17 cellular contexts compared by ENCODE assay signal in the genomic region with DNA sequence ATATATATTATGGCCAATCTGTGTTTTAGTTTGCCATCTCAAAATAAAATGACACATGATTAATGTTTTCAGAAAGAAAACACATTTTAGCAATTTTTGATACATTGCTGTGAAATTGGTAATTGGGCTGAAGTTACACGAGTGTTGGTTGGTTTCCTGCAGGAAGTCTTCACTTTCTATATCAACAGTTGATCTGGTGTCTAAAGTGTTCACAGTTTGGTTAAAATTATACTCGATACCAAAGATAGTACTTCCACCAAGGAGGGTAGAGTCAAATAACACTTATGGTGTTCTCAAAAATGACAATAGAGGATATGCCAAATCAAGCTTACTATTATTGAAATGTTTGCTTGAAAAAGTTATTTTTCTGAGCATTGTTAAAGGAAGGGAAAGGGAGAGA.
DNase-seq lines count a peak whose midpoint lies in the region; ATAC-seq, FAIRE-seq and TF ChIP-seq lines count a peak whose summit lies in the region.
"Had no signal": no experiment of that assay in that cellular context is flagged by ENCODE, and none has a peak within 500 bp of the region (broad histone marks: within the 10 kb centered on the region; RNA-seq: fewer than 3 reads in every experiment).

No MANE protein-coding gene starts in this region.

- no peaks in the 10 kb centered on the region for H3K36me3 ChIP-seq in CD4-positive, CD25-positive, alpha-beta regulatory T cell (ENCODE audit: control insufficient read depth, insufficient read depth, low read length)
- H3K36me3 ChIP-seq in small intestine (ENCODE audit: control insufficient read depth in 2 of 2, insufficient read depth in 2 of 2, low read length in 2 of 2) (no peaks in the 10 kb centered on the region), GM23248 (ENCODE audit: low read depth) (no peaks in the 10 kb centered on the region), PC-9 (ENCODE audit: low read depth) (no peaks in the 10 kb centered on the region)
- H3K36me3 ChIP-seq: cardiac muscle cell, heart right ventricle, left lung had no signal

- no peak overlapping the region for H3K27ac ChIP-seq in CD4-positive, CD25-positive, alpha-beta regulatory T cell (ENCODE audit: insufficient read depth, low read length, poor library complexity, severe bottlenecking)
- H3K27ac ChIP-seq in small intestine (ENCODE audit: low read depth in 1 of 2, low read length in 1 of 2) (peak overlapping the region in 1 of 2 donors; percentile 11), GM23248 (no peak overlapping the region), PC-9 (no peak overlapping the region)
- H3K27ac ChIP-seq: cardiac muscle cell, heart right ventricle, HL-60, left lung had no signal

- H3K4me3 Mint-ChIP-seq in CD4-positive, CD25-positive, alpha-beta regulatory T cell, result peak overlapping the region in 3 of 4 donors; percentile 33 to 64 (median 56)
- peak overlapping the region in 1 of 3 donors; percentile 3 for H3K4me3 Mint-ChIP-seq in T-cell

- in situ Hi-C loops in GM23248 (cut with MboI), result no loop called here

- H3K4me1 Mint-ChIP-seq in CD4-positive, CD25-positive, alpha-beta regulatory T cell, result peaks cover 18 to 27% (median 21%) of the 10 kb centered on the region in 4 donors
- H3K4me1 Mint-ChIP-seq in T-cell, result peaks cover 21 to 34% (median 25%) of the 10 kb centered on the region in 3 donors

- 58 to 85% (median 69%) methylated on average over 2 of the region's 2 CpGs for WGBS in small intestine, 3 donors
- 75 to 78% methylated on average over 2 of the region's 2 CpGs for WGBS in GM23248 (ENCODE audit: low coverage in 1 of 2, low lambda C conversion rate in 2 of 2, missing lambda C conversion rate in 2 of 2), 2 experiments

- H3F3A ChIP-seq in GM23248 (ENCODE audit: insufficient read depth), result no peaks in the 10 kb centered on the region
- no peaks in the 10 kb centered on the region for H3F3A ChIP-seq in PC-9 (ENCODE audit: insufficient read depth, low read depth)

- no peak overlapping the region for H3K9ac ChIP-seq in GM23248

- H3K79me2 ChIP-seq in GM23248 (ENCODE audit: insufficient read depth), result no peaks in the 10 kb centered on the region
- no peaks in the 10 kb centered on the region for H3K79me2 ChIP-seq in PC-9 (ENCODE audit: low read depth)

- no peak for FAIRE-seq in small intestine (lab: Jason Lieb, UNC)

- TF ChIP-seq CTCF in PC-9 (conservative IDR thresholded peaks at IDR 0.05), result no peak

- ATAC-seq in CD4-positive, CD25-positive, alpha-beta regulatory T cell (ENCODE audit: low read depth in 2 of 2), result no peak
- peak; percentile 78 for ATAC-seq in GM18873 (IDR thresholded peaks at IDR 0.05; ENCODE audit: low FRiP score, unreplicated experiment)
- ATAC-seq in HG02678 (IDR thresholded peaks at IDR 0.05; ENCODE audit: unreplicated experiment), result peak; percentile 61
- peak in 1 of 4 experiments; percentile 44 for ATAC-seq in T-cell (replicated peaks in 1 of 4)
- ATAC-seq: HCT116, heart right ventricle, left lung had no signal

- peaks cover 4% of the 10 kb centered on the region for H3K36me3 Mint-ChIP-seq in CD4-positive, CD25-positive, alpha-beta regulatory T cell
- H3K36me3 Mint-ChIP-seq in T-cell, result peaks cover 13% of the 10 kb centered on the region

- no peaks in the 10 kb centered on the region for H4K20me1 ChIP-seq in GM23248 (ENCODE audit: insufficient read depth)
- no peaks in the 10 kb centered on the region; the same call in 1 of the 2 replicates for H4K20me1 ChIP-seq in PC-9 (ENCODE audit: insufficient read depth)

- POLR2A ChIA-PET in T-cell (lab: Charles Lee) (no interaction called here), PC-9 (lab: Charles Lee; ENCODE audit: unreplicated experiment) (no interaction called here)

- intact Hi-C loops in PC-9 (cut with micrococcal nuclease; ENCODE audit: unreplicated experiment), result no loop called here

- CTCF ChIA-PET in T-cell (lab: Charles Lee) (no interaction called here), PC-9 (lab: Charles Lee) (no interaction called here)

- H3K4me1 ChIP-seq in CD4-positive, CD25-positive, alpha-beta regulatory T cell (ENCODE audit: control insufficient read depth, insufficient read depth, low read length, poor library complexity, severe bottlenecking), result peaks cover 19% of the 10 kb centered on the region
- no peaks in the 10 kb centered on the region for H3K4me1 ChIP-seq in small intestine (ENCODE audit: control insufficient read depth in 2 of 2, insufficient read depth in 1 of 2, low read depth in 1 of 2, low read length in 1 of 2)
- H3K4me1 ChIP-seq in GM23248 (ENCODE audit: insufficient read depth), result peaks cover 5% of the 10 kb centered on the region; the same call in 1 of the 2 replicates
- peaks cover 15% of the 10 kb centered on the region for H3K4me1 ChIP-seq in PC-9 (replicated peaks; ENCODE audit: insufficient read depth)

- H3K27me3 ChIP-seq in CD4-positive, CD25-positive, alpha-beta regulatory T cell (ENCODE audit: control insufficient read depth, insufficient read depth, low read length), result no peaks in the 10 kb centered on the region
- H3K27me3 ChIP-seq in small intestine (ENCODE audit: control insufficient read depth in 2 of 2, insufficient read depth in 2 of 2, low read length in 2 of 2), result no peaks in the 10 kb centered on the region
- no peaks in the 10 kb centered on the region for H3K27me3 ChIP-seq in GM23248 (replicated peaks; ENCODE audit: insufficient read depth)
- no peaks in the 10 kb centered on the region for H3K27me3 ChIP-seq in PC-9 (ENCODE audit: insufficient read depth, low read depth)
- H3K27me3 ChIP-seq: cardiac muscle cell, heart right ventricle, left lung had no signal

- no peaks in the 10 kb centered on the region for H3K27me3 Mint-ChIP-seq in CD4-positive, CD25-positive, alpha-beta regulatory T cell
- no peaks in the 10 kb centered on the region for H3K27me3 Mint-ChIP-seq in T-cell

- H3K4me2 ChIP-seq in GM23248 (ENCODE audit: unreplicated experiment) (no peak overlapping the region), PC-9 (no peak overlapping the region)

- no TSS peak for BruUV-seq in PC-9 (replicated peaks; lab: Mats Ljungman, UMichigan)

- H3K9me2 ChIP-seq in GM23248 (ENCODE audit: insufficient read depth) (no peaks in the 10 kb centered on the region), PC-9 (ENCODE audit: insufficient read depth) (no peaks in the 10 kb centered on the region; the same call in 1 of the 2 replicates)

- peak overlapping the region in 1 of 3 donors; percentile 8 for H3K27ac Mint-ChIP-seq in CD4-positive, CD25-positive, alpha-beta regulatory T cell
- H3K27ac Mint-ChIP-seq in T-cell, result peak overlapping the region; percentile 65 to 80

- H3K4me3 ChIP-seq in CD4-positive, CD25-positive, alpha-beta regulatory T cell (ENCODE audit: low read depth, low read length), result peak overlapping the region; percentile 2
- H3K4me3 ChIP-seq in small intestine (ENCODE audit: low read depth in 1 of 2, low read length in 2 of 2), result no peak overlapping the region
- H3K4me3 ChIP-seq in GM23248, result no peak overlapping the region
- no peak overlapping the region for H3K4me3 ChIP-seq in PC-9
- H3K4me3 ChIP-seq: cardiac muscle cell, heart right ventricle, left lung had no signal

- no peaks in the 10 kb centered on the region for H3K9me3 ChIP-seq in CD4-positive, CD25-positive, alpha-beta regulatory T cell (ENCODE audit: control insufficient read depth in 2 of 2, low read length in 2 of 2)
- H3K9me3 ChIP-seq in small intestine (ENCODE audit: control insufficient read depth, low read depth) (no peaks in the 10 kb centered on the region), GM23248 (ENCODE audit: low read depth) (no peaks in the 10 kb centered on the region), PC-9 (ENCODE audit: insufficient read depth, low read depth) (peaks cover 7% of the 10 kb centered on the region; the same call in 1 of the 2 replicates)
- H3K9me3 ChIP-seq: heart right ventricle, left lung had no signal

- DNase-seq in CD4-positive, CD25-positive, alpha-beta regulatory T cell, result peak in 1 of 3 donors; percentile 40
- DNase-seq in T-cell, result no peak
- no peak for DNase-seq in small intestine
- no peak for DNase-seq in GM23248
- no peak for DNase-seq in PC-9
- no peak for DNase-seq in NCI-H526 treated with DMSO at 0.1 percent for 48 hours (lab: John Stamatoyannopoulos, UW)
- DNase-seq: activated CD4-positive, CD25-positive, alpha-beta regulatory T cell treated with anti-CD3 and anti-CD28 coated beads, Interleukin-2, amount 50 U/mL, for 72 hours; activated gamma-delta T cell; heart right ventricle; left lung; nucleus accumbens; stimulated activated CD8-positive, alpha-beta memory T cell treated with anti-CD3 and anti-CD28 coated beads, Interleukin-4, amount 100 ng/mL, for 48 hours had no signal

- H3K9me3 Mint-ChIP-seq in CD4-positive, CD25-positive, alpha-beta regulatory T cell, result peaks cover 0 to 5% (median 1%) of the 10 kb centered on the region in 7 donors
- H3K9me3 Mint-ChIP-seq in T-cell, result no peaks in the 10 kb centered on the region

- H2AFZ ChIP-seq in GM23248, result no peak overlapping the region
- H2AFZ ChIP-seq in PC-9, result no peak overlapping the region

Comparison
In these comparisons a context has a peak if more than half of its experiments do, and no peak if none do; other contexts are left out.
1. ATAC-seq: peak in GM18873 (single experiment) and HG02678 (single experiment); none in CD4-positive, CD25-positive, alpha-beta regulatory T cell (0 of 2).